In the genomic region with DNA sequence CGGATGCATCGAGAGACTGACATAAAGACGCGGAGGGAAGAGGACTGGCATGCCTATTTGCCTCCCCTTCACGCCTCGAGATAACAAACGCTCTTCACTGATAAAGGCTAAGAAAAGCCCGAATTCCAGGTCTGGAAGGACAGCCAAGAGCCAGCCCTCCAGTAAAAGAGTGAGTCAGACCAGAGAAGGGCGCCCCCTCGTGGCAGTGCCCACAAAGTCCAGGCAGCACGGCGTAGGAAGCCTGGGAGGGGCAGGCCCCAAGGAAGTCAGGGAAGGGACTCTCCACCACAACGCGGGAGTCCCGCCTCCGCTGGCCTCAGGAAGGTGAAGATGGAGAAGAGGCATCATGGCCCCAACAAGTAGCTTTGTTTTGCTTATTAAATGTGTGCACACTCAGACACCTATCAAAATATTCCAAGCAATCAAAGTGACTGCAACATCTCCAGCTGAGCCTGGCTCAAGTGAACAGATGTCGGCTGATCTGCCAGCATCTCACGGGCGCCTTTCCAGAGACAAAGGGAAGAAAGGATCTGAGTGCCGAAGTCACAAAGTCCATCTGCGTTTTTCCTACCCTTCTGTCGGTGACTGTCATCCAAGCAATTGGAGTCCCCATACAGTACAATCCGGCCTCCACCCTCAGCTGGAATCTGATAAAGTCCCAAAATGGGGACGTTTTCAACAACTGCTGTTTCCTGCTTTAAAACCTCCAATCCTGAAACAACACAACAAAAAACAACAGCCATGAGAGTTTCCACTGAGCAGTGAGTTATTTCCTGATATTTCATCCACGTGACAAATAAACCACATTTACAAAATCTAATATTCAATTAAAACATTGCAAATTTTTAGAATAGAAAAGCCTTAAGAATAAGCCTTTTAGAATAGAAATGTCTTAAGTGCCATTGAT, we compare ENCODE assay signal across 8 cellular contexts. TPM values are rescaled to one million over a fixed set of nuclear protein-coding genes. Genes with fewer than 3 reads are reported as not detected.
A peak's percentile ranks its signal among the peaks of the same experiment; 100 is the strongest.
DNase-seq lines count a peak whose midpoint lies in the region; ATAC-seq and TF ChIP-seq lines count a peak whose summit lies in the region.

No MANE protein-coding gene starts in this region.

- H3K9me3 Mint-ChIP-seq in activated naive CD4-positive, alpha-beta T cell treated with anti-CD3 and anti-CD28 coated beads, Interleukin-2, amount 50 U/mL, for 72 hours, result no peaks in the 10 kb centered on the region
- H3K9me3 Mint-ChIP-seq in glutamatergic neuron (ENCODE audit: unreplicated experiment), result peaks cover 13% of the 10 kb centered on the region

- H3K27ac ChIP-seq in parathyroid adenoma (no peak overlapping the region), upper lobe of right lung (peak overlapping the region; percentile 11)

- peak overlapping the region; percentile 85 for H3K4me3 Mint-ChIP-seq in glutamatergic neuron (ENCODE audit: unreplicated experiment)

- TF ChIP-seq CTCF in glutamatergic neuron (IDR thresholded peaks at IDR 0.05; ENCODE audit: partially characterized antibody, unreplicated experiment), result peak; percentile 96
- TF ChIP-seq CTCF in parathyroid adenoma (IDR thresholded peaks at IDR 0.05), result peak; percentile 94
- peak; percentile 90 for TF ChIP-seq CTCF in upper lobe of right lung (IDR thresholded peaks at IDR 0.05)

- no peak overlapping the region for H3K27ac Mint-ChIP-seq in activated naive CD4-positive, alpha-beta T cell treated with anti-CD3 and anti-CD28 coated beads, Interleukin-2, amount 50 U/mL, for 72 hours
- H3K27ac Mint-ChIP-seq in glutamatergic neuron (ENCODE audit: unreplicated experiment), result peak overlapping the region; percentile 100

- in situ Hi-C loops in KBM-7 (cut with MboI; ENCODE audit: low pct_unique_long_range_greater_than_20kb, low sequenced_read_pairs), result loop anchor here (10.0 kb wide), 1 partner anchor 88 kb away; no protein-coding TSS in a partner anchor

- no peak overlapping the region for H3K9ac ChIP-seq in parathyroid adenoma

- H3K4me1 ChIP-seq in parathyroid adenoma (peaks cover 6% of the 10 kb centered on the region), upper lobe of right lung (no peaks in the 10 kb centered on the region)

- no peak overlapping the region for H2AFZ ChIP-seq in parathyroid adenoma

- peak; percentile 91 to 97 for ATAC-seq in activated naive CD4-positive, alpha-beta T cell treated with anti-CD3 and anti-CD28 coated beads, Interleukin-2, amount 50 U/mL, for 72 hours
- ATAC-seq in upper lobe of right lung, result peak; percentile 97
- no peak for ATAC-seq in GM19035 (IDR thresholded peaks at IDR 0.05; ENCODE audit: unreplicated experiment)

- H3K4me3 ChIP-seq in parathyroid adenoma (ENCODE audit: low read depth, low read length), result no peak overlapping the region
- no peak overlapping the region for H3K4me3 ChIP-seq in upper lobe of right lung

- H3K9me3 ChIP-seq in parathyroid adenoma (ENCODE audit: control insufficient read depth, low read length) (no peaks in the 10 kb centered on the region), upper lobe of right lung (no peaks in the 10 kb centered on the region)

- no peak overlapping the region for H3K4me2 ChIP-seq in parathyroid adenoma (ENCODE audit: low read length)

- intact Hi-C loops in upper lobe of right lung (cut with DNase I), result no loop called here

- peaks cover 2% of the 10 kb centered on the region for H3K27me3 Mint-ChIP-seq in glutamatergic neuron (ENCODE audit: unreplicated experiment)

- H3K27me3 ChIP-seq in parathyroid adenoma (ENCODE audit: control insufficient read depth, insufficient read depth, low read length) (no peaks in the 10 kb centered on the region), upper lobe of right lung (no peaks in the 10 kb centered on the region)

- peaks cover 36% of the 10 kb centered on the region for H3K4me1 Mint-ChIP-seq in glutamatergic neuron (ENCODE audit: low read depth, unreplicated experiment)

- peaks cover 5% of the 10 kb centered on the region in 2 donors for H3K36me3 Mint-ChIP-seq in activated naive CD4-positive, alpha-beta T cell treated with anti-CD3 and anti-CD28 coated beads, Interleukin-2, amount 50 U/mL, for 72 hours
- peaks cover 6% of the 10 kb centered on the region for H3K36me3 Mint-ChIP-seq in glutamatergic neuron (ENCODE audit: unreplicated experiment)

- DNase-seq in DMS114 treated with DMSO at 0.1 percent for 48 hours (lab: John Stamatoyannopoulos, UW; ENCODE audit: unreplicated experiment) (peak; percentile 57), KBM-7 (peak; percentile 82), SKM-1 (lab: John Stamatoyannopoulos, UW; ENCODE audit: unreplicated experiment) (peak; percentile 38), glutamatergic neuron (peak; percentile 97), upper lobe of right lung (peak; percentile 89)
- peak; percentile 71 to 78 for DNase-seq in activated naive CD4-positive, alpha-beta T cell treated with anti-CD3 and anti-CD28 coated beads, Interleukin-2, amount 50 U/mL, for 72 hours (ENCODE audit: low spot score in 2 of 2)

- H3K79me2 ChIP-seq in parathyroid adenoma, result no peaks in the 10 kb centered on the region

- no peaks in the 10 kb centered on the region for H3K36me3 ChIP-seq in parathyroid adenoma (ENCODE audit: control insufficient read depth, insufficient read depth, low read length)
- H3K36me3 ChIP-seq in upper lobe of right lung, result peaks cover 96% of the 10 kb centered on the region

RNA-seq across cellular contexts. Expression of a gene that starts 20.4 kb away (rescaled TPM):
- total RNA-seq in activated naive CD4-positive, alpha-beta T cell treated with anti-CD3 and anti-CD28 coated beads, Interleukin-2, amount 50 U/mL, for 72 hours, result not detected
- not detected for total RNA-seq in glutamatergic neuron (ENCODE audit: unreplicated experiment)
- not detected for total RNA-seq in upper lobe of right lung

RNA-seq across cellular contexts. Expression of a gene that starts 53.8 kb away (rescaled TPM):
- total RNA-seq in activated naive CD4-positive, alpha-beta T cell treated with anti-CD3 and anti-CD28 coated beads, Interleukin-2, amount 50 U/mL, for 72 hours, result 10 to 100 TPM; 39.9 to 41.1 TPM
- total RNA-seq in glutamatergic neuron (ENCODE audit: unreplicated experiment), result 105 TPM
- total RNA-seq in upper lobe of right lung, result 97.5 TPM

Comparison
In these comparisons a context has a peak if more than half of its experiments do, and no peak if none do; other contexts are left out.
1. DNase-seq: peak in every context shown above with its lines; median percentile 97 in glutamatergic neuron; 89 in upper lobe of right lung; 82 in KBM-7; 74 in activated naive CD4-positive, alpha-beta T cell treated with anti-CD3 and anti-CD28 coated beads, Interleukin-2, amount 50 U/mL, for 72 hours; 57 in DMS114 treated with DMSO at 0.1 percent for 48 hours; 38 in SKM-1.